In genomic region chr2:25685030-25685429, GRCh38 we compare ENCODE assay signal across 13 cellular contexts.
"Had no signal": no experiment of that assay in that cellular context is flagged by ENCODE, and none has a peak within 500 bp of the region (broad histone marks: within the 10 kb centered on the region; RNA-seq: fewer than 3 reads in every experiment).

No MANE protein-coding gene starts in this region.

- ATAC-seq: effector memory CD8-positive, alpha-beta T cell; foreskin keratinocyte; naive thymus-derived CD8-positive, alpha-beta T cell; stimulated activated effector memory CD8-positive, alpha-beta T cell treated with anti-CD3 and anti-CD28 coated beads, Interleukin-12 subunit alpha, Interleukin-12 subunit beta, amount 100 ng/mL, for 72 hours had no signal

- DNase-seq: activated CD4-positive, CD25-positive, alpha-beta regulatory T cell treated with anti-CD3 and anti-CD28 coated beads, Interleukin-2, amount 50 U/mL, for 72 hours; activated naive CD4-positive, alpha-beta T cell; activated naive CD8-positive, alpha-beta T cell treated with anti-CD3 and anti-CD28 coated beads, Interleukin-2, amount 10 ng/mL, durations not matched to agents 7 days and 5 days; dermis blood vessel endothelial cell; effector memory CD8-positive, alpha-beta T cell; foreskin keratinocyte; glutamatergic neuron; mesenchymal stem cell; naive thymus-derived CD8-positive, alpha-beta T cell; retina; thyroid gland; uterus had no signal

- H3K4me3 Mint-ChIP-seq: activated naive CD8-positive, alpha-beta T cell treated with anti-CD3 and anti-CD28 coated beads, Interleukin-2, amount 10 ng/mL, durations not matched to agents 7 days and 5 days; effector memory CD8-positive, alpha-beta T cell; naive thymus-derived CD8-positive, alpha-beta T cell; stimulated activated effector memory CD8-positive, alpha-beta T cell treated with anti-CD3 and anti-CD28 coated beads, Interleukin-12 subunit alpha, Interleukin-12 subunit beta, amount 100 ng/mL, for 72 hours had no signal

- H3K27me3 Mint-ChIP-seq: naive thymus-derived CD8-positive, alpha-beta T cell had no signal

- H3K9me3 Mint-ChIP-seq: activated naive CD8-positive, alpha-beta T cell treated with anti-CD3 and anti-CD28 coated beads, Interleukin-2, amount 10 ng/mL, durations not matched to agents 7 days and 5 days; effector memory CD8-positive, alpha-beta T cell; naive thymus-derived CD8-positive, alpha-beta T cell; stimulated activated effector memory CD8-positive, alpha-beta T cell treated with anti-CD3 and anti-CD28 coated beads, Interleukin-12 subunit alpha, Interleukin-12 subunit beta, amount 100 ng/mL, for 72 hours had no signal

- H3K27ac Mint-ChIP-seq: activated naive CD8-positive, alpha-beta T cell treated with anti-CD3 and anti-CD28 coated beads, Interleukin-2, amount 10 ng/mL, durations not matched to agents 7 days and 5 days; effector memory CD8-positive, alpha-beta T cell; stimulated activated effector memory CD8-positive, alpha-beta T cell treated with anti-CD3 and anti-CD28 coated beads, Interleukin-12 subunit alpha, Interleukin-12 subunit beta, amount 100 ng/mL, for 72 hours had no signal

- H3K36me3 Mint-ChIP-seq: activated naive CD8-positive, alpha-beta T cell treated with anti-CD3 and anti-CD28 coated beads, Interleukin-2, amount 10 ng/mL, durations not matched to agents 7 days and 5 days; naive thymus-derived CD8-positive, alpha-beta T cell; stimulated activated effector memory CD8-positive, alpha-beta T cell treated with anti-CD3 and anti-CD28 coated beads, Interleukin-12 subunit alpha, Interleukin-12 subunit beta, amount 100 ng/mL, for 72 hours had no signal

- H3K4me1 Mint-ChIP-seq: activated naive CD8-positive, alpha-beta T cell treated with anti-CD3 and anti-CD28 coated beads, Interleukin-2, amount 10 ng/mL, durations not matched to agents 7 days and 5 days; naive thymus-derived CD8-positive, alpha-beta T cell; stimulated activated effector memory CD8-positive, alpha-beta T cell treated with anti-CD3 and anti-CD28 coated beads, Interleukin-12 subunit alpha, Interleukin-12 subunit beta, amount 100 ng/mL, for 72 hours had no signal
